In the genomic region with DNA sequence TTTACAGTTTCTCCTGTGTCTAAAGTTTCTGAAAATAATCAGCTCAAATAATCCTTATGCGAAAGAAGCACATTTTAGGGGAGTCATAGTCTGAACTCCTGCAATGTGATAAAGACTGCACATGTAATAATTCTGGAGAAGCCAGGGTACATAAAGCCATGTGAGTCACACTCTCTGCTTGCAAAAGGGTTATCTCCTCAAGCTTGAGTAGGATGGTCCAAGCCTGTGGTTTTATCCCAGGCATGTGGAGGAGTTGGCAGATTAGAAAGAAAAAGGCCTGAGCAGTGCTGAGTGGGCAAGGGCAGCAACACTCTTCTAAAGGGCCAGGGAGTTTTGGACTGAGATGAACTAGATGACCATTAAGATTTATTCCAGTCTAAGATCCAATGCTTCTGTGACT, we compare ENCODE assay signal across 16 cellular contexts.
A peak's percentile ranks its signal among the peaks of the same experiment; 100 is the strongest.
DNase-seq lines count a peak whose midpoint lies in the region; ATAC-seq and TF ChIP-seq lines count a peak whose summit lies in the region.
"Had no signal": no experiment of that assay in that cellular context is flagged by ENCODE, and none has a peak within 500 bp of the region (broad histone marks: within the 10 kb centered on the region; RNA-seq: fewer than 3 reads in every experiment).

No MANE protein-coding gene starts in this region.

- H3K4me3 ChIP-seq in GM23248 (no peak overlapping the region), SK-N-SH (ENCODE audit: low read depth in 2 of 2, low read length in 1 of 2) (no peak overlapping the region), fibroblast of pulmonary artery (replicated peaks; ENCODE audit: low read depth, low read length) (no peak overlapping the region), sigmoid colon (no peak overlapping the region)
- H3K4me3 ChIP-seq: cardiac muscle cell had no signal

- no peaks in the 10 kb centered on the region for H3K27me3 Mint-ChIP-seq in type B pancreatic cell
- H3K27me3 Mint-ChIP-seq: CD4-positive, alpha-beta memory T cell; stimulated activated naive CD8-positive, alpha-beta T cell treated with anti-CD3 and anti-CD28 coated beads, Interleukin-15, Interleukin-2, amounts not matched to agents 100 ng/mL and 50 ng/mL, for 24 hours had no signal

- H3K4me3 Mint-ChIP-seq in type B pancreatic cell = peak overlapping the region; percentile 14
- H3K4me3 Mint-ChIP-seq: CD4-positive, alpha-beta memory T cell; immature natural killer cell; stimulated activated naive CD8-positive, alpha-beta T cell treated with anti-CD3 and anti-CD28 coated beads, Interleukin-15, Interleukin-2, amounts not matched to agents 100 ng/mL and 50 ng/mL, for 24 hours had no signal

- H3K27ac ChIP-seq in GM23248 (no peak overlapping the region), SK-N-SH (ENCODE audit: low read depth in 2 of 2, low read length in 1 of 2) (no peak overlapping the region), sigmoid colon (no peak overlapping the region)
- H3K27ac ChIP-seq: cardiac muscle cell had no signal

- WGBS in GM23248 (ENCODE audit: low coverage in 1 of 2, low lambda C conversion rate in 2 of 2, missing lambda C conversion rate in 2 of 2), 2 experiments = 81 to 85% methylated on average over 1 of the region's 1 CpG
- WGBS in SK-N-SH (ENCODE audit: low lambda C conversion rate) = 81% methylated on average over 1 of the region's 1 CpG
- WGBS in sigmoid colon, 2 donors = 95 to 97% methylated on average over 1 of the region's 1 CpG

- no peak overlapping the region for H3K9ac ChIP-seq in GM23248
- H3K9ac ChIP-seq in SK-N-SH = no peak overlapping the region

- in situ Hi-C loops in GM23248 (cut with MboI) = no loop called here

- H4K20me1 ChIP-seq in GM23248 (ENCODE audit: insufficient read depth) (no peaks in the 10 kb centered on the region), SK-N-SH (ENCODE audit: insufficient read depth) (no peaks in the 10 kb centered on the region)

- no peak for TF ChIP-seq RAD21 in SK-N-SH (IDR thresholded peaks at IDR 0.05; ENCODE audit: low read length)

- CTCF ChIA-PET in SK-N-SH (lab: Yijun Ruan, JAX) = no interaction called here

- H3K9me2 ChIP-seq in GM23248 (ENCODE audit: insufficient read depth) (no peaks in the 10 kb centered on the region), SK-N-SH (no peaks in the 10 kb centered on the region)

- peaks cover 12% of the 10 kb centered on the region for H3K9me3 Mint-ChIP-seq in type B pancreatic cell
- H3K9me3 Mint-ChIP-seq: CD4-positive, alpha-beta memory T cell; immature natural killer cell; stimulated activated naive CD8-positive, alpha-beta T cell treated with anti-CD3 and anti-CD28 coated beads, Interleukin-15, Interleukin-2, amounts not matched to agents 100 ng/mL and 50 ng/mL, for 24 hours had no signal

- no peaks in the 10 kb centered on the region for H3K79me2 ChIP-seq in GM23248 (ENCODE audit: insufficient read depth)
- H3K79me2 ChIP-seq in SK-N-SH (ENCODE audit: insufficient read depth) = no peaks in the 10 kb centered on the region

- H3K9me3 ChIP-seq in GM23248 (ENCODE audit: low read depth) (no peaks in the 10 kb centered on the region), SK-N-SH (0 out of 2 replicates have a peak, but pooled peaks cover 4% of the 10 kb centered on the region), sigmoid colon (no peaks in the 10 kb centered on the region)

- TF ChIP-seq POLR2A in sigmoid colon (IDR thresholded peaks at IDR 0.05) = no peak

- peaks cover 29% of the 10 kb centered on the region for H3K4me1 Mint-ChIP-seq in type B pancreatic cell (ENCODE audit: unreplicated experiment)
- H3K4me1 Mint-ChIP-seq: immature natural killer cell had no signal

- no peaks in the 10 kb centered on the region for H3K36me3 ChIP-seq in GM23248 (ENCODE audit: low read depth)
- H3K36me3 ChIP-seq in SK-N-SH (replicated peaks in 1 of 2; ENCODE audit: control insufficient read depth in 1 of 2, insufficient read depth in 2 of 2, low read length in 1 of 2) = no peaks in the 10 kb centered on the region
- no peaks in the 10 kb centered on the region for H3K36me3 ChIP-seq in sigmoid colon
- H3K36me3 ChIP-seq: cardiac muscle cell had no signal

- intact Hi-C loops in sigmoid colon (cut with DNase I) = no loop called here

- no peak overlapping the region for H2AFZ ChIP-seq in GM23248
- H2AFZ ChIP-seq in SK-N-SH (ENCODE audit: low read depth) = no peak overlapping the region

- no peak for TF ChIP-seq EP300 in SK-N-SH (IDR thresholded peaks at IDR 0.05; ENCODE audit: borderline replicate concordance in 1 of 2, low read depth in 1 of 2, low read length in 1 of 2)
- no peak for TF ChIP-seq EP300 in sigmoid colon (IDR thresholded peaks at IDR 0.05)

- ATAC-seq in HG02623 (IDR thresholded peaks at IDR 0.05; ENCODE audit: unreplicated experiment) = no peak
- ATAC-seq: activated CD4-positive, CD25-positive, alpha-beta regulatory T cell treated with anti-CD3 and anti-CD28 coated beads, Interleukin-2, amount 50 U/mL, for 24 hours had no signal

- H3K27ac Mint-ChIP-seq in type B pancreatic cell = peak overlapping the region; percentile 68
- H3K27ac Mint-ChIP-seq: immature natural killer cell; stimulated activated naive CD8-positive, alpha-beta T cell treated with anti-CD3 and anti-CD28 coated beads, Interleukin-15, Interleukin-2, amounts not matched to agents 100 ng/mL and 50 ng/mL, for 24 hours had no signal

- POLR2A ChIA-PET in SK-N-SH (lab: Yijun Ruan, JAX) = no interaction called here

- H3F3A ChIP-seq in GM23248 (ENCODE audit: insufficient read depth) = no peaks in the 10 kb centered on the region
- no peaks in the 10 kb centered on the region for H3F3A ChIP-seq in SK-N-SH (replicated peaks; ENCODE audit: insufficient read depth)

- H3K4me2 ChIP-seq in GM23248 (ENCODE audit: unreplicated experiment) (no peak overlapping the region), SK-N-SH (no peak overlapping the region)

- no peaks in the 10 kb centered on the region for H3K4me1 ChIP-seq in GM23248 (ENCODE audit: insufficient read depth)
- peaks cover 0 to 5% of the 10 kb centered on the region in 2 experiments; a peak in 1 of 4 replicates for H3K4me1 ChIP-seq in SK-N-SH (ENCODE audit: control insufficient read depth in 1 of 2, insufficient read depth in 2 of 2, low read depth in 1 of 2, low read length in 1 of 2)
- H3K4me1 ChIP-seq in sigmoid colon = no peaks in the 10 kb centered on the region

- no peak for TF ChIP-seq CTCF in SK-N-SH (IDR thresholded peaks at IDR 0.05)
- no peak for TF ChIP-seq CTCF in fibroblast of pulmonary artery (IDR thresholded peaks at IDR 0.05; ENCODE audit: low read length, missing control alignments)
- no peak for TF ChIP-seq CTCF in type B pancreatic cell (conservative IDR thresholded peaks at IDR 0.05)
- TF ChIP-seq CTCF in sigmoid colon (IDR thresholded peaks at IDR 0.05) = no peak

- H3K27me3 ChIP-seq in GM23248 (replicated peaks; ENCODE audit: insufficient read depth) (no peaks in the 10 kb centered on the region), SK-N-SH (ENCODE audit: insufficient read depth) (no peaks in the 10 kb centered on the region), sigmoid colon (no peaks in the 10 kb centered on the region)
- H3K27me3 ChIP-seq: cardiac muscle cell had no signal

- peaks cover 5% of the 10 kb centered on the region for H3K36me3 Mint-ChIP-seq in type B pancreatic cell
- H3K36me3 Mint-ChIP-seq: CD4-positive, alpha-beta memory T cell; immature natural killer cell had no signal

- DNase-seq in GM23248 = peak; percentile 65
- DNase-seq in SK-N-SH = no peak
- DNase-seq in fibroblast of pulmonary artery (ENCODE audit: low read depth) = peak; percentile 82
- DNase-seq in type B pancreatic cell (ENCODE audit: extremely low spot score, unreplicated experiment) = no peak
- no peak for DNase-seq in D341Med (ENCODE audit: low spot score)
- no peak for DNase-seq in sigmoid colon
- DNase-seq: activated naive CD4-positive, alpha-beta T cell treated with anti-CD3 and anti-CD28 coated beads, Interleukin-2, amount 50 U/mL, for 16 hours; CD4-positive, alpha-beta memory T cell; immature natural killer cell; NCI-H2029; NCI-H526 treated with DMSO at 0.1 percent for 48 hours; stimulated activated CD4-positive, alpha-beta T cell treated with anti-CD3 and anti-CD28 coated beads, Interleukin-12 subunit alpha, Interleukin-12 subunit beta, amount 100 ng/mL, for 4 hours had no signal

TF ChIP-seq in SK-N-SH, 30 proteins besides CTCF, POLR2A, EP300 and RAD21:
- TF ChIP-seq RXRA (IDR thresholded peaks at IDR 0.05; ENCODE audit: borderline replicate concordance, low read depth) (no peak), FOXJ3 (CRISPR knock-in tag; IDR thresholded peaks at IDR 0.05) (no peak), NFIC (IDR thresholded peaks at IDR 0.05; ENCODE audit: borderline replicate concordance) (0 out of 2 replicates have a peak, but pooled peaks have one; percentile 16), TCF12 (IDR thresholded peaks at IDR 0.05) (peak; percentile 11; the same call in 1 of the 2 replicates)
- TF ChIP-seq, protein P1, sequence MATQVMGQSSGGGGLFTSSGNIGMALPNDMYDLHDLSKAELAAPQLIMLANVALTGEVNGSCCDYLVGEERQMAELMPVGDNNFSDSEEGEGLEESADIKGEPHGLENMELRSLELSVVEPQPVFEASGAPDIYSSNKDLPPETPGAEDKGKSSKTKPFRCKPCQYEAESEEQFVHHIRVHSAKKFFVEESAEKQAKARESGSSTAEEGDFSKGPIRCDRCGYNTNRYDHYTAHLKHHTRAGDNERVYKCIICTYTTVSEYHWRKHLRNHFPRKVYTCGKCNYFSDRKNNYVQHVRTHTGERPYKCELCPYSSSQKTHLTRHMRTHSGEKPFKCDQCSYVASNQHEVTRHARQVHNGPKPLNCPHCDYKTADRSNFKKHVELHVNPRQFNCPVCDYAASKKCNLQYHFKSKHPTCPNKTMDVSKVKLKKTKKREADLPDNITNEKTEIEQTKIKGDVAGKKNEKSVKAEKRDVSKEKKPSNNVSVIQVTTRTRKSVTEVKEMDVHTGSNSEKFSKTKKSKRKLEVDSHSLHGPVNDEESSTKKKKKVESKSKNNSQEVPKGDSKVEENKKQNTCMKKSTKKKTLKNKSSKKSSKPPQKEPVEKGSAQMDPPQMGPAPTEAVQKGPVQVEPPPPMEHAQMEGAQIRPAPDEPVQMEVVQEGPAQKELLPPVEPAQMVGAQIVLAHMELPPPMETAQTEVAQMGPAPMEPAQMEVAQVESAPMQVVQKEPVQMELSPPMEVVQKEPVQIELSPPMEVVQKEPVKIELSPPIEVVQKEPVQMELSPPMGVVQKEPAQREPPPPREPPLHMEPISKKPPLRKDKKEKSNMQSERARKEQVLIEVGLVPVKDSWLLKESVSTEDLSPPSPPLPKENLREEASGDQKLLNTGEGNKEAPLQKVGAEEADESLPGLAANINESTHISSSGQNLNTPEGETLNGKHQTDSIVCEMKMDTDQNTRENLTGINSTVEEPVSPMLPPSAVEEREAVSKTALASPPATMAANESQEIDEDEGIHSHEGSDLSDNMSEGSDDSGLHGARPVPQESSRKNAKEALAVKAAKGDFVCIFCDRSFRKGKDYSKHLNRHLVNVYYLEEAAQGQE (IDR thresholded peaks at IDR 0.05; ENCODE audit: low read depth, low read length) = no peak

Comparison
In these comparisons a context has a peak if more than half of its experiments do, and no peak if none do; other contexts are left out.
1. DNase-seq: peak in GM23248 (single experiment) and fibroblast of pulmonary artery (single experiment); none in SK-N-SH (single experiment), type B pancreatic cell (single experiment), D341Med (single experiment) and sigmoid colon (single experiment).